24 cellular contexts compared by ENCODE assay signal in genomic region chr12:18345021-18345735, GRCh38.
DNase-seq lines count a peak whose midpoint lies in the region; ATAC-seq and TF ChIP-seq lines count a peak whose summit lies in the region.
"Had no signal": no experiment of that assay in that cellular context is flagged by ENCODE, and none has a peak within 500 bp of the region (broad histone marks: within the 10 kb centered on the region; RNA-seq: fewer than 3 reads in every experiment).

No MANE protein-coding gene starts in this region.

- no peak overlapping the region for H3K18ac ChIP-seq in neuronal stem cell (ENCODE audit: low read length)

- H3K4me3 Mint-ChIP-seq in HFFc6, result peak overlapping the region; percentile 0
- H3K4me3 Mint-ChIP-seq: activated naive CD4-positive, alpha-beta T cell treated with anti-CD3 and anti-CD28 coated beads for 36 hours; stimulated activated memory B cell treated with anti-CD40 and anti-IgM and Interleukin-4, amounts not matched to agents 10 μg/mL and 1 μg/mL and 100 μg/mL, for 72 hours; T-helper 1 cell treated with Interleukin-12 subunit alpha and Interleukin-12 subunit beta and Interleukin-4 antibody, amounts not matched to agents 30 μg/mL and 1 μg/mL, for 36 hours had no signal

- H3K27me3 Mint-ChIP-seq in HFFc6 (ENCODE audit: insufficient read depth), result no peaks in the 10 kb centered on the region
- H3K27me3 Mint-ChIP-seq: stimulated activated memory B cell treated with anti-CD40 and anti-IgM and Interleukin-4, amounts not matched to agents 10 μg/mL and 1 μg/mL and 100 μg/mL, for 72 hours had no signal

- no peak overlapping the region for H4K91ac ChIP-seq in neuronal stem cell (ENCODE audit: low read depth, low read length, poor library complexity)

- H2BK5ac ChIP-seq in neuronal stem cell (ENCODE audit: low read length), result no peak overlapping the region

- no peak overlapping the region for H2BK12ac ChIP-seq in neuronal stem cell (ENCODE audit: low read length)

- DNase-seq in HFFc6, result no peak
- peak; percentile 46 for DNase-seq in choroid plexus epithelial cell (ENCODE audit: low read depth)
- no peak for DNase-seq in neuronal stem cell (ENCODE audit: low spot score)
- DNase-seq: activated CD4-positive, alpha-beta T cell treated with anti-CD3 and anti-CD28 coated beads, Interleukin-2, amount 50 U/mL, for 4 hours; activated naive CD4-positive, alpha-beta T cell treated with anti-CD3 and anti-CD28 coated beads for 36 hours; activated T-cell treated with anti-CD3 and anti-CD28 coated beads, Interleukin-2, amount 50 U/mL, for 1 hour; BE2C; cerebellar nuclear complex; effector memory CD4-positive, alpha-beta T cell; HCEC 1CT; MV-4-11; NCI-H2081 treated with DMSO at 0.1 percent for 48 hours; right lobe of liver; testis had no signal

- no peaks in the 10 kb centered on the region for H3K79me1 ChIP-seq in neuronal stem cell (ENCODE audit: low read depth, low read length)

- no peak overlapping the region for H2BK15ac ChIP-seq in neuronal stem cell (ENCODE audit: low read length)

- no peak overlapping the region for H3K23ac ChIP-seq in neuronal stem cell (ENCODE audit: low read depth, low read length, poor library complexity)

- no peaks in the 10 kb centered on the region for H3K9me3 Mint-ChIP-seq in HFFc6
- H3K9me3 Mint-ChIP-seq: stimulated activated memory B cell treated with anti-CD40 and anti-IgM and Interleukin-4, amounts not matched to agents 10 μg/mL and 1 μg/mL and 100 μg/mL, for 72 hours; T-helper 1 cell treated with Interleukin-12 subunit alpha and Interleukin-12 subunit beta and Interleukin-4 antibody, amounts not matched to agents 30 μg/mL and 1 μg/mL, for 36 hours had no signal

- peak overlapping the region; percentile 65 for H3K9ac ChIP-seq in BLaER1
- H3K9ac ChIP-seq in neuronal stem cell (ENCODE audit: low read depth, low read length, poor library complexity), result no peak overlapping the region

- H2AFZ ChIP-seq in neuronal stem cell (ENCODE audit: low read length), result peak overlapping the region; percentile 44

- ATAC-seq in GM19455 (IDR thresholded peaks at IDR 0.05; ENCODE audit: unreplicated experiment) (no peak), HG02884 (IDR thresholded peaks at IDR 0.05; ENCODE audit: unreplicated experiment) (no peak), GM18498 (IDR thresholded peaks at IDR 0.05; ENCODE audit: unreplicated experiment) (no peak)
- ATAC-seq: right lobe of liver; Right ventricle myocardium inferior; stimulated activated memory B cell treated with anti-CD40 and anti-IgM and Interleukin-4, amounts not matched to agents 10 μg/mL and 1 μg/mL and 100 μg/mL, for 72 hours had no signal

- H3K36me3 ChIP-seq in BLaER1 (no peaks in the 10 kb centered on the region), neuronal stem cell (replicated peaks in 1 of 2; ENCODE audit: control insufficient read depth in 2 of 2, insufficient read depth in 2 of 2, low read length in 2 of 2) (no peaks in the 10 kb centered on the region)
- H3K36me3 ChIP-seq: BE2C had no signal

- H3K36me3 Mint-ChIP-seq in HFFc6 (ENCODE audit: low read depth), result no peaks in the 10 kb centered on the region
- H3K36me3 Mint-ChIP-seq: stimulated activated memory B cell treated with anti-CD40 and anti-IgM and Interleukin-4, amounts not matched to agents 10 μg/mL and 1 μg/mL and 100 μg/mL, for 72 hours had no signal

- H3K4me3 ChIP-seq in BLaER1 (peak overlapping the region; percentile 42; the same call in 1 of the 2 replicates), choroid plexus epithelial cell (ENCODE audit: low read depth, low read length) (no peak overlapping the region), neuronal stem cell (ENCODE audit: low read length in 2 of 2) (no peak overlapping the region)
- H3K4me3 ChIP-seq: lung, right lobe of liver, testis had no signal

- no peak overlapping the region for H3K14ac ChIP-seq in neuronal stem cell (ENCODE audit: low read length)

- TF ChIP-seq CTCF in HFFc6 (IDR thresholded peaks at IDR 0.05) (0 out of 2 replicates have a peak, but pooled peaks have one; percentile 26), choroid plexus epithelial cell (conservative IDR thresholded peaks at IDR 0.05; ENCODE audit: low read depth, low read length) (peak; percentile 28)

- H3K27ac ChIP-seq in BLaER1, result peak overlapping the region; percentile 87
- no peak overlapping the region for H3K27ac ChIP-seq in neuronal stem cell (replicated peaks; ENCODE audit: low read length)
- H3K27ac ChIP-seq: HL-60, right lobe of liver, testis, VCaP had no signal

- H3K9me3 ChIP-seq in BLaER1 (no peaks in the 10 kb centered on the region), neuronal stem cell (replicated peaks in 1 of 2; ENCODE audit: control insufficient read depth in 2 of 2, insufficient read depth in 1 of 2, low read depth in 1 of 2, low read length in 2 of 2) (no peaks in the 10 kb centered on the region)
- H3K9me3 ChIP-seq: BE2C, right lobe of liver, testis had no signal

- H4K8ac ChIP-seq in neuronal stem cell (ENCODE audit: low read depth, low read length), result no peak overlapping the region

- WGBS in neuronal stem cell (ENCODE audit: extremely low coverage in 2 of 2, insufficient read length in 2 of 2, insufficient replicate concordance in 1 of 2), 2 donors, result no CpG with 5 or more reads among the region's 3 CpGs

- H3K4me2 ChIP-seq in BLaER1 (peak overlapping the region; percentile 75), neuronal stem cell (ENCODE audit: insufficient read depth, low read length, poor library complexity, severe bottlenecking) (no peak overlapping the region)

- H3K4me1 Mint-ChIP-seq in HFFc6 (ENCODE audit: low read depth), result peaks cover 12% of the 10 kb centered on the region
- H3K4me1 Mint-ChIP-seq: stimulated activated memory B cell treated with anti-CD40 and anti-IgM and Interleukin-4, amounts not matched to agents 10 μg/mL and 1 μg/mL and 100 μg/mL, for 72 hours had no signal

- H3K27ac Mint-ChIP-seq in HFFc6, result 0 out of 2 replicates have a peak overlapping the region, but pooled peaks have one; percentile 6
- H3K27ac Mint-ChIP-seq: activated naive CD4-positive, alpha-beta T cell treated with anti-CD3 and anti-CD28 coated beads for 36 hours; stimulated activated memory B cell treated with anti-CD40 and anti-IgM and Interleukin-4, amounts not matched to agents 10 μg/mL and 1 μg/mL and 100 μg/mL, for 72 hours; T-helper 1 cell treated with Interleukin-12 subunit alpha and Interleukin-12 subunit beta and Interleukin-4 antibody, amounts not matched to agents 30 μg/mL and 1 μg/mL, for 36 hours had no signal

- H2BK120ac ChIP-seq in neuronal stem cell (ENCODE audit: low read depth, low read length), result no peak overlapping the region

- H4K20me1 ChIP-seq in BLaER1, result no peaks in the 10 kb centered on the region

- peaks cover 38% of the 10 kb centered on the region for H3K4me1 ChIP-seq in BLaER1
- no peaks in the 10 kb centered on the region for H3K4me1 ChIP-seq in neuronal stem cell (ENCODE audit: control insufficient read depth in 2 of 2, insufficient read depth in 1 of 2, low read depth in 1 of 2, low read length in 2 of 2)
- H3K4me1 ChIP-seq: BE2C, right lobe of liver, testis had no signal

- H3K27me3 ChIP-seq in BLaER1 (no peaks in the 10 kb centered on the region), neuronal stem cell (ENCODE audit: control insufficient read depth in 3 of 3, insufficient read depth in 3 of 3, low read depth in 1 of 3, low read length in 3 of 3) (no peaks in the 10 kb centered on the region)
- H3K27me3 ChIP-seq: BE2C, right lobe of liver, testis had no signal

- H2AK5ac ChIP-seq in neuronal stem cell (ENCODE audit: low read depth, low read length), result no peak overlapping the region

- no peak overlapping the region for H3K4ac ChIP-seq in neuronal stem cell (ENCODE audit: low read length)
